1 cellular context compared by ENCODE assay signal in genomic region chr2:189933041-189933440, GRCh38.
TF ChIP-seq lines count a peak whose summit lies in the region.

No MANE protein-coding gene starts in this region.

TF ChIP-seq in HCT116, 20 proteins besides CTCF, POLR2A, EP300 and RAD21 (continued from another document):
- TF ChIP-seq SRF (IDR thresholded peaks at IDR 0.05; ENCODE audit: low read depth) = no peak
- no peak for TF ChIP-seq ZFX (IDR thresholded peaks at IDR 0.05)
- TF ChIP-seq SIN3A (IDR thresholded peaks at IDR 0.05; ENCODE audit: low read depth) = no peak
- no peak for TF ChIP-seq ELF1 (IDR thresholded peaks at IDR 0.05; ENCODE audit: borderline replicate concordance, low read depth)
- TF ChIP-seq CEBPB (IDR thresholded peaks at IDR 0.05; ENCODE audit: low read depth) = no peak
